Comparison of ENCODE assay signal across 28 cellular contexts in genomic region chr6:116035616-116036015, GRCh38. TPM values are rescaled to one million over a fixed set of nuclear protein-coding genes. Genes with fewer than 3 reads are reported as not detected.
A peak's percentile ranks its signal among the peaks of the same experiment; 100 is the strongest.
DNase-seq lines count a peak whose midpoint lies in the region; ATAC-seq lines count a peak whose summit lies in the region.
"Had no signal": no experiment of that assay in that cellular context is flagged by ENCODE, and none has a peak within 500 bp of the region (broad histone marks: within the 10 kb centered on the region; RNA-seq: fewer than 3 reads in every experiment).

No MANE protein-coding gene starts in this region.

- H3K9ac ChIP-seq in mucosa of stomach (ENCODE audit: low read length) = peak overlapping the region; percentile 13
- H3K9ac ChIP-seq: BLaER1 treated with 17β-estradiol and CSF1 and Interleukin-3, amounts not matched to agents 10 nM and 100 nM had no signal

- intact Hi-C loops in Right ventricle myocardium superior (cut with DNase I) = no loop called here
- intact Hi-C loops in Right ventricle myocardium inferior (cut with DNase I) = no loop called here

- ATAC-seq in Right ventricle myocardium superior (ENCODE audit: poor library complexity) (peak; percentile 41), Right ventricle myocardium inferior (no peak), GM19455 (IDR thresholded peaks at IDR 0.05; ENCODE audit: unreplicated experiment) (no peak)
- ATAC-seq: activated naive CD8-positive, alpha-beta T cell treated with anti-CD3 and anti-CD28 coated beads, Interleukin-2, amount 50 U/mL, for 24 hours; GM23338; Panc1; WTC11 had no signal

- H3K36me3 ChIP-seq in mucosa of stomach (ENCODE audit: control insufficient read depth, insufficient read depth, low read length) = no peaks in the 10 kb centered on the region
- H3K36me3 ChIP-seq: BLaER1 treated with 17β-estradiol and CSF1 and Interleukin-3, amounts not matched to agents 10 nM and 100 nM; neutrophil had no signal

- H3K27me3 ChIP-seq in mucosa of stomach (ENCODE audit: control insufficient read depth, insufficient read depth, low read length) = no peaks in the 10 kb centered on the region
- H3K27me3 ChIP-seq: BLaER1 treated with 17β-estradiol and CSF1 and Interleukin-3, amounts not matched to agents 10 nM and 100 nM; neutrophil; testis had no signal

- H3K9me3 ChIP-seq in mucosa of stomach (ENCODE audit: control insufficient read depth, low read length) = no peaks in the 10 kb centered on the region
- H3K9me3 ChIP-seq: BLaER1 treated with 17β-estradiol and CSF1 and Interleukin-3, amounts not matched to agents 10 nM and 100 nM; neutrophil; testis had no signal

- no peak overlapping the region for H3K4me3 ChIP-seq in mucosa of stomach (ENCODE audit: low read length)
- H3K4me3 ChIP-seq: BLaER1 treated with 17β-estradiol and CSF1 and Interleukin-3, amounts not matched to agents 10 nM and 100 nM; GM23338; testis had no signal

- peak overlapping the region; percentile 50 for H3K27ac ChIP-seq in epithelial cell of prostate
- H3K27ac ChIP-seq: BLaER1 treated with 17β-estradiol and CSF1 and Interleukin-3, amounts not matched to agents 10 nM and 100 nM; neutrophil; testis had no signal

- H3K4me1 ChIP-seq in mucosa of stomach (ENCODE audit: control insufficient read depth, insufficient read depth, low read length) = peaks cover 21% of the 10 kb centered on the region
- H3K4me1 ChIP-seq: testis had no signal

- DNase-seq in Right ventricle myocardium superior (no peak), Right ventricle myocardium inferior (ENCODE audit: missing footprints) (no peak), epithelial cell of prostate (ENCODE audit: low read depth, low spot score) (no peak), AML-193 (lab: John Stamatoyannopoulos, UW) (no peak), DMS 273 treated with DMSO at 0.1 percent for 48 hours (lab: John Stamatoyannopoulos, UW) (no peak)
- DNase-seq in stimulated activated CD4-positive, alpha-beta T cell treated with anti-CD3 and anti-CD28 coated beads, Interleukin-2, amount 100 ng/mL, for 48 hours = no peak
- DNase-seq: activated CD4-positive, alpha-beta T cell treated with anti-CD3 and anti-CD28 coated beads, Interleukin-2, amount 10 ng/mL, durations not matched to agents 7 days and 5 days; activated gamma-delta T cell treated with Interleukin-2 at 50 U/mL for 16 hours; activated naive CD8-positive, alpha-beta T cell treated with anti-CD3 and anti-CD28 coated beads, Interleukin-2, amount 50 U/mL, for 24 hours; activated T-cell treated with anti-CD3 and anti-CD28 coated beads, Interleukin-2, amount 50 U/mL, for 24 hours; COR-L47; HFFc6; Karpas-422; kidney glomerular epithelial cell; mesenchymal stem cell; naive B cell; NCI-H1694; NCI-H2171; NCI-H510A; stimulated activated naive CD4-positive, alpha-beta T cell treated with Interleukin-2 at 50 U/mL for 16 hours; testis had no signal

RNA-seq across cellular contexts. Expression of gene FRK, which starts 25.1 kb away (rescaled TPM):
- 7.5 TPM for total RNA-seq in Right ventricle myocardium superior
- 7.3 TPM for total RNA-seq in Right ventricle myocardium inferior
